ENCODE assay signal across 1 cellular context in genomic region chr9:15086096-15087030, GRCh38.
TF ChIP-seq lines count a peak whose summit lies in the region.

No MANE protein-coding gene starts in this region.

TF ChIP-seq in endothelial cell of umbilical vein, 7 proteins besides CTCF, POLR2A, EP300 and RAD21:
- no peak for TF ChIP-seq GATA2 (IDR thresholded peaks at IDR 0.05; ENCODE audit: insufficient read depth, insufficient read length, low read depth, low read length)
- no peak for TF ChIP-seq POLR2AphosphoS5 (IDR thresholded peaks at IDR 0.05; ENCODE audit: insufficient read depth, low read depth, low read length)
- no peak for TF ChIP-seq MAX (IDR thresholded peaks at IDR 0.05; ENCODE audit: insufficient read depth, insufficient read length)
- TF ChIP-seq FOS (IDR thresholded peaks at IDR 0.05; ENCODE audit: borderline replicate concordance, insufficient read depth, low read length) = no peak
- no peak for TF ChIP-seq JUN (IDR thresholded peaks at IDR 0.05; ENCODE audit: borderline replicate concordance, insufficient read depth, insufficient read length, low read depth)
